Comparison of ENCODE assay signal across 21 cellular contexts in the genomic region with DNA sequence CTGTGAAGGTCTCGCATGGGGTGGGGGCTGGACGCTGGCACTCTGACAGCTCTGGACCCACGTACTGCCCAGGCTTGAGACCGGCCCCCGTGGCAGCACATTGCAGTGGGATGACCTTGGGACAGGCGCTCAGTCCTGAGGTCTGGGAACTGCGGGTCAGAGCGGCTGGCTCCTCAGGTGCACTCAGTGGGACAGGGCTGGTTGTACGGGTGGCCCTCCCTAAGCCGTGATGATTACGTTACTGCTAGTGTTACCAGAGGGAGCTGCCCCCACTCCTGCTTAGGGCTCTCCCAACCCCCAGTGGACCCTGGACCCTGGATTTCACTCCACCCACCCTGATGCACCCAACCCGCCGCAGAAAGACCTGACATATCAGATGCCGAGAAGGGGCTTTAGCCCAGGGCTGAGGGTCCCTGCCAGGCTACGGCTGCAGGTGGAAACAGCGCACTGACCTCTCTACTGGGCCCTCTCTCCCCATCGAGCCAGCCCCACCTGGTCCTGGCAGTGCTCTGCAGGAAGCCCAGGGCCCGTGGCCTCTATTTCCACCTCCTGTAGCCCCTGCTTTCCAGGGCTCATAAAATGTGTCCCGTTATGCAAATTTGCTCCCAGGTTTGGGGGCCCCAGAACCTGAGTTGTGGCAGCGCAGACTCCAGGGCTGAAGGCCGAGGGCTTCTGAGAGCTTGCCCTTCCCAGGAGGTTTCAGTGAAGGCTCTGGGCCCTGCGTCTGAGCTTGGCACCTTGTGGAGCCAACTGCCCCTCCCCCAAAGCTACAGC.
"Had no signal": no experiment of that assay in that cellular context is flagged by ENCODE, and none has a peak within 500 bp of the region (broad histone marks: within the 10 kb centered on the region; RNA-seq: fewer than 3 reads in every experiment).

No MANE protein-coding gene starts in this region.

- ATAC-seq: activated CD8-positive, alpha-beta memory T cell treated with anti-CD3 and anti-CD28 coated beads, Interleukin-2, amount 10 ng/mL, durations not matched to agents 7 days and 5 days; activated naive CD4-positive, alpha-beta T cell treated with anti-CD3 and anti-CD28 coated beads, Interleukin-2, amount 50 U/mL, for 72 hours; activated T-cell treated with anti-CD3 and anti-CD28 coated beads, Interleukin-2, amount 50 U/mL, for 4 hours; body of pancreas; foreskin keratinocyte; left colon; naive thymus-derived CD8-positive, alpha-beta T cell had no signal

- H3K9me3 Mint-ChIP-seq: activated naive CD4-positive, alpha-beta T cell treated with anti-CD3 and anti-CD28 coated beads, Interleukin-2, amount 50 U/mL, for 72 hours; activated T-cell treated with anti-CD3 and anti-CD28 coated beads, Interleukin-2, amount 50 U/mL, for 4 hours; immature natural killer cell; naive thymus-derived CD8-positive, alpha-beta T cell had no signal

- H3K27me3 Mint-ChIP-seq: activated CD8-positive, alpha-beta memory T cell treated with anti-CD3 and anti-CD28 coated beads, Interleukin-2, amount 10 ng/mL, durations not matched to agents 7 days and 5 days had no signal

- H3K27ac ChIP-seq: body of pancreas, foreskin keratinocyte, skin epidermis, tibial nerve, VCaP had no signal

- H3K4me3 Mint-ChIP-seq: activated CD8-positive, alpha-beta memory T cell treated with anti-CD3 and anti-CD28 coated beads, Interleukin-2, amount 10 ng/mL, durations not matched to agents 7 days and 5 days; activated T-cell treated with anti-CD3 and anti-CD28 coated beads, Interleukin-2, amount 50 U/mL, for 4 hours; immature natural killer cell; memory B cell; naive thymus-derived CD8-positive, alpha-beta T cell had no signal

- H3K27me3 ChIP-seq: body of pancreas, foreskin keratinocyte had no signal

- H3K27ac Mint-ChIP-seq: activated CD8-positive, alpha-beta memory T cell treated with anti-CD3 and anti-CD28 coated beads, Interleukin-2, amount 10 ng/mL, durations not matched to agents 7 days and 5 days; activated naive CD4-positive, alpha-beta T cell treated with anti-CD3 and anti-CD28 coated beads, Interleukin-2, amount 50 U/mL, for 72 hours; immature natural killer cell; memory B cell; naive thymus-derived CD8-positive, alpha-beta T cell had no signal

- H3K36me3 Mint-ChIP-seq: activated CD8-positive, alpha-beta memory T cell treated with anti-CD3 and anti-CD28 coated beads, Interleukin-2, amount 10 ng/mL, durations not matched to agents 7 days and 5 days; activated naive CD4-positive, alpha-beta T cell treated with anti-CD3 and anti-CD28 coated beads, Interleukin-2, amount 50 U/mL, for 72 hours; immature natural killer cell; memory B cell; naive thymus-derived CD8-positive, alpha-beta T cell had no signal

- H3K36me3 ChIP-seq: tibial nerve had no signal

- H3K4me1 Mint-ChIP-seq: activated CD8-positive, alpha-beta memory T cell treated with anti-CD3 and anti-CD28 coated beads, Interleukin-2, amount 10 ng/mL, durations not matched to agents 7 days and 5 days; immature natural killer cell; naive thymus-derived CD8-positive, alpha-beta T cell had no signal

- H3K4me3 ChIP-seq: body of pancreas, skin epidermis, tibial nerve had no signal

- DNase-seq: activated CD4-positive, alpha-beta T cell treated with anti-CD3 and anti-CD28 coated beads for 1 hour; activated CD4-positive, alpha-beta T cell treated with anti-CD3 and anti-CD28 coated beads, Interleukin-2, amount 50 U/mL, for 48 hours; activated CD8-positive, alpha-beta memory T cell treated with anti-CD3 and anti-CD28 coated beads, Interleukin-2, amount 10 ng/mL, durations not matched to agents 7 days and 5 days; activated gamma-delta T cell; activated T-cell treated with anti-CD3 and anti-CD28 coated beads, Interleukin-2, amount 50 U/mL, for 4 hours; body of pancreas; cortex of kidney; effector CD8-positive, alpha-beta T cell; foreskin keratinocyte; glutamatergic neuron; immature natural killer cell; left colon; nucleus accumbens; stimulated activated CD4-positive, alpha-beta T cell treated with anti-CD3 and anti-CD28 coated beads, Interleukin-4, amount 100 ng/mL, for 24 hours; stimulated activated naive CD4-positive, alpha-beta T cell had no signal

- H3K4me1 ChIP-seq: body of pancreas, foreskin keratinocyte, tibial nerve had no signal

- H3K9me3 ChIP-seq: body of pancreas, tibial nerve had no signal
